1 cellular context compared by ENCODE assay signal in the genomic region with DNA sequence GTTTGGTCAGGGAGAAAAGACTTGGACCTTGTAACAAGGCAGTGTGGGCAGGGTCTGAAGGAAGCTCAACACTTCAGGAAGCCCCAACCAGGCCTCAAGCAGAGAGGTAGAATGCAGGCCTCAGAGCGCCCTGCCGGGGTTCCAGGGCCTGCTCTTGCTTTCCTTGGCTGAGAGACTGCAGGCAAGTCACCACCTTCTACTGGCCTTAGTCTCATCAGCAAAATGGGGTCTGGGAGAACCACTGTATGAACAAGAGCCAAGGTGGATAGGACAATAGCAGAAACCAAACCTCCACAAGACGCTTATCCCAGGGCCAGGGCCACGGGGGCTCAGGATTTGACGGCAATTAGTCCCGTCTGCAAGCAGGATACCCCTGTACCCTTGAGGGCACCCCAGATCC.
TF ChIP-seq lines count a peak whose summit lies in the region.

No MANE protein-coding gene starts in this region.

TF ChIP-seq in IMR-90, 13 proteins besides CTCF, POLR2A, EP300 and RAD21:
- TF ChIP-seq CEBPB (IDR thresholded peaks at IDR 0.05; ENCODE audit: low read depth, low read length) (no peak), MAZ (IDR thresholded peaks at IDR 0.05; ENCODE audit: borderline replicate concordance, low read depth, low read length) (no peak), RCOR1 (IDR thresholded peaks at IDR 0.05; ENCODE audit: insufficient replicate concordance, low read length) (no peak), MAFK (IDR thresholded peaks at IDR 0.05; ENCODE audit: low read depth, low read length) (no peak), FOS (IDR thresholded peaks at IDR 0.05; ENCODE audit: low read depth, low read length) (no peak), RFX5 (IDR thresholded peaks at IDR 0.05; ENCODE audit: low read depth, low read length) (no peak), NFE2L2 (IDR thresholded peaks at IDR 0.05; ENCODE audit: low read depth, low read length) (no peak), SMC3 (IDR thresholded peaks at IDR 0.05; ENCODE audit: low read depth, low read length) (no peak)
- TF ChIP-seq, protein P1, sequence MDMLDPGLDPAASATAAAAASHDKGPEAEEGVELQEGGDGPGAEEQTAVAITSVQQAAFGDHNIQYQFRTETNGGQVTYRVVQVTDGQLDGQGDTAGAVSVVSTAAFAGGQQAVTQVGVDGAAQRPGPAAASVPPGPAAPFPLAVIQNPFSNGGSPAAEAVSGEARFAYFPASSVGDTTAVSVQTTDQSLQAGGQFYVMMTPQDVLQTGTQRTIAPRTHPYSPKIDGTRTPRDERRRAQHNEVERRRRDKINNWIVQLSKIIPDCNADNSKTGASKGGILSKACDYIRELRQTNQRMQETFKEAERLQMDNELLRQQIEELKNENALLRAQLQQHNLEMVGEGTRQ (IDR thresholded peaks at IDR 0.05; ENCODE audit: low read depth, low read length), result no peak
- TF ChIP-seq, protein P2, sequence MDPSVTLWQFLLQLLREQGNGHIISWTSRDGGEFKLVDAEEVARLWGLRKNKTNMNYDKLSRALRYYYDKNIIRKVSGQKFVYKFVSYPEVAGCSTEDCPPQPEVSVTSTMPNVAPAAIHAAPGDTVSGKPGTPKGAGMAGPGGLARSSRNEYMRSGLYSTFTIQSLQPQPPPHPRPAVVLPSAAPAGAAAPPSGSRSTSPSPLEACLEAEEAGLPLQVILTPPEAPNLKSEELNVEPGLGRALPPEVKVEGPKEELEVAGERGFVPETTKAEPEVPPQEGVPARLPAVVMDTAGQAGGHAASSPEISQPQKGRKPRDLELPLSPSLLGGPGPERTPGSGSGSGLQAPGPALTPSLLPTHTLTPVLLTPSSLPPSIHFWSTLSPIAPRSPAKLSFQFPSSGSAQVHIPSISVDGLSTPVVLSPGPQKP (IDR thresholded peaks at IDR 0.05; ENCODE audit: borderline replicate concordance, low read depth, low read length), result no peak
